8 cellular contexts compared by ENCODE assay signal in the genomic region with DNA sequence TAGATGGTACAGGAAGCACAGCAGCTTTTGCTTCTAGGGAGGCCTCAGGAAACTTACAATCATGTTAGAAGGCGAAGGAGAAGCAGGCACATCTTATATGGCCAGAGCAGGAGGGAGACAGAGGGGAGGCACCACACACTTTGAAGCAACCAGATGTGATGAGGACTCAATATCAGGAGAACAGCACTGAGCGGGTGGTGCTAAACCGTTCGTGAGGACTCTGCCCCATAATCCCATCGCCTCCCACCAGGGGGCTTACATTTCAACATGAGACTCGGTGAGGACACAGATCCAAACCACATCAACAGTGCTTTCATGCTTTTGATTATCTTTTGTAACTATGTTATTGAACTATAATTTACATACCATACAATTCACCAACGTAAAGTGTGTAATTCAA. TPM values are rescaled to one million over a fixed set of nuclear protein-coding genes. Genes with fewer than 3 reads are reported as not detected.
A peak's percentile ranks its signal among the peaks of the same experiment; 100 is the strongest.
DNase-seq lines count a peak whose midpoint lies in the region; ATAC-seq lines count a peak whose summit lies in the region.

No MANE protein-coding gene starts in this region.

- CTCF ChIA-PET in activated CD4-positive, alpha-beta memory T cell treated with anti-CD3 and anti-CD28 coated beads for 36 hours (lab: Charles Lee) = interaction anchor here (1.1 to 1.4 kb wide), 2 partner anchors 12 to 29 kb away, joined by 3 read pairs; no protein-coding TSS in a partner anchor
- CTCF ChIA-PET in activated CD4-positive, alpha-beta memory T cell treated with anti-CD3 and anti-CD28 coated beads, Interleukin-2, amount 10 ng/mL, durations not matched to agents 7 days and 5 days (lab: Charles Lee) = interaction anchor here (1.5 kb wide), 1 partner anchor 31 kb away, joined by 3 read pairs; no protein-coding TSS in a partner anchor

- peaks cover 7% of the 10 kb centered on the region for H3K4me1 Mint-ChIP-seq in activated CD4-positive, alpha-beta memory T cell treated with anti-CD3 and anti-CD28 coated beads for 36 hours (ENCODE audit: low read depth)
- peaks cover 9% of the 10 kb centered on the region for H3K4me1 Mint-ChIP-seq in activated CD4-positive, alpha-beta memory T cell treated with anti-CD3 and anti-CD28 coated beads, Interleukin-2, amount 10 ng/mL, durations not matched to agents 7 days and 5 days
- peaks cover 5% of the 10 kb centered on the region for H3K4me1 Mint-ChIP-seq in stimulated activated naive CD8-positive, alpha-beta T cell treated with anti-CD3 and anti-CD28 coated beads, Interleukin-15, amount 100 ng/mL, for 72 hours

- H3K36me3 Mint-ChIP-seq in activated CD4-positive, alpha-beta memory T cell treated with anti-CD3 and anti-CD28 coated beads for 36 hours = peaks cover 40% of the 10 kb centered on the region
- H3K36me3 Mint-ChIP-seq in activated CD4-positive, alpha-beta memory T cell treated with anti-CD3 and anti-CD28 coated beads, Interleukin-2, amount 10 ng/mL, durations not matched to agents 7 days and 5 days (ENCODE audit: low read depth) = peaks cover 43% of the 10 kb centered on the region

- POLR2A ChIA-PET in activated CD4-positive, alpha-beta memory T cell treated with anti-CD3 and anti-CD28 coated beads for 36 hours (lab: Charles Lee) = no interaction called here
- POLR2A ChIA-PET in activated CD4-positive, alpha-beta memory T cell treated with anti-CD3 and anti-CD28 coated beads, Interleukin-2, amount 10 ng/mL, durations not matched to agents 7 days and 5 days (lab: Charles Lee) = no interaction called here

- H3K4me3 Mint-ChIP-seq in activated CD4-positive, alpha-beta memory T cell treated with anti-CD3 and anti-CD28 coated beads for 36 hours = no peak overlapping the region
- H3K4me3 Mint-ChIP-seq in activated CD4-positive, alpha-beta memory T cell treated with anti-CD3 and anti-CD28 coated beads, Interleukin-2, amount 10 ng/mL, durations not matched to agents 7 days and 5 days = no peak overlapping the region
- no peak overlapping the region for H3K4me3 Mint-ChIP-seq in stimulated activated naive CD8-positive, alpha-beta T cell treated with anti-CD3 and anti-CD28 coated beads, Interleukin-15, amount 100 ng/mL, for 72 hours

- H3K27me3 Mint-ChIP-seq in activated CD4-positive, alpha-beta memory T cell treated with anti-CD3 and anti-CD28 coated beads for 36 hours = no peaks in the 10 kb centered on the region
- no peaks in the 10 kb centered on the region for H3K27me3 Mint-ChIP-seq in activated CD4-positive, alpha-beta memory T cell treated with anti-CD3 and anti-CD28 coated beads, Interleukin-2, amount 10 ng/mL, durations not matched to agents 7 days and 5 days
- no peaks in the 10 kb centered on the region for H3K27me3 Mint-ChIP-seq in stimulated activated naive CD8-positive, alpha-beta T cell treated with anti-CD3 and anti-CD28 coated beads, Interleukin-15, amount 100 ng/mL, for 72 hours

- intact Hi-C loops in activated CD4-positive, alpha-beta memory T cell treated with anti-CD3 and anti-CD28 coated beads for 36 hours (cut with micrococcal nuclease) = no loop called here

- DNase-seq in activated CD4-positive, alpha-beta memory T cell treated with anti-CD3 and anti-CD28 coated beads for 36 hours = peak; percentile 37
- DNase-seq in activated CD4-positive, alpha-beta memory T cell treated with anti-CD3 and anti-CD28 coated beads, Interleukin-2, amount 10 ng/mL, durations not matched to agents 7 days and 5 days = no peak
- DNase-seq in activated CD4-positive, alpha-beta T cell treated with anti-CD3 and anti-CD28 coated beads, Interleukin-2, amount 50 U/mL, for 1 hour = peak; percentile 49
- DNase-seq in glomerular visceral epithelial cell (ENCODE audit: extremely low spot score) = peak; percentile 41
- peak; percentile 25 to 31 for DNase-seq in stimulated activated naive CD8-positive, alpha-beta T cell treated with anti-CD3 and anti-CD28 coated beads, Interleukin-15, amount 100 ng/mL, for 72 hours
- no peak for DNase-seq in AML-193 (lab: John Stamatoyannopoulos, UW)
- no peak for DNase-seq in NOMO-1 treated with dmso at 0.1 percent for 144 hours (lab: John Stamatoyannopoulos, UW; ENCODE audit: unreplicated experiment)

- H3K9me3 Mint-ChIP-seq in activated CD4-positive, alpha-beta memory T cell treated with anti-CD3 and anti-CD28 coated beads for 36 hours = no peaks in the 10 kb centered on the region
- no peaks in the 10 kb centered on the region for H3K9me3 Mint-ChIP-seq in activated CD4-positive, alpha-beta memory T cell treated with anti-CD3 and anti-CD28 coated beads, Interleukin-2, amount 10 ng/mL, durations not matched to agents 7 days and 5 days
- no peaks in the 10 kb centered on the region for H3K9me3 Mint-ChIP-seq in stimulated activated naive CD8-positive, alpha-beta T cell treated with anti-CD3 and anti-CD28 coated beads, Interleukin-15, amount 100 ng/mL, for 72 hours

- no peak overlapping the region for H3K27ac Mint-ChIP-seq in activated CD4-positive, alpha-beta memory T cell treated with anti-CD3 and anti-CD28 coated beads for 36 hours
- H3K27ac Mint-ChIP-seq in activated CD4-positive, alpha-beta memory T cell treated with anti-CD3 and anti-CD28 coated beads, Interleukin-2, amount 10 ng/mL, durations not matched to agents 7 days and 5 days = no peak overlapping the region
- no peak overlapping the region for H3K27ac Mint-ChIP-seq in stimulated activated naive CD8-positive, alpha-beta T cell treated with anti-CD3 and anti-CD28 coated beads, Interleukin-15, amount 100 ng/mL, for 72 hours

- ATAC-seq in stimulated activated naive CD8-positive, alpha-beta T cell treated with anti-CD3 and anti-CD28 coated beads, Interleukin-15, amount 100 ng/mL, for 72 hours = peak; percentile 70
- no peak for ATAC-seq in HG03378 (IDR thresholded peaks at IDR 0.05; ENCODE audit: unreplicated experiment)

RNA-seq across cellular contexts. Expression of gene TMEM44, which starts 7.6 kb away (rescaled TPM):
- 1 to 10 TPM; 4.0 to 5.8 TPM for total RNA-seq in activated CD4-positive, alpha-beta memory T cell treated with anti-CD3 and anti-CD28 coated beads for 36 hours
- 1 to 10 TPM; 6.2 to 7.1 TPM for total RNA-seq in activated CD4-positive, alpha-beta memory T cell treated with anti-CD3 and anti-CD28 coated beads, Interleukin-2, amount 10 ng/mL, durations not matched to agents 7 days and 5 days

RNA-seq across cellular contexts. Expression of gene LSG1, which starts 31.2 kb away (rescaled TPM):
- total RNA-seq in activated CD4-positive, alpha-beta memory T cell treated with anti-CD3 and anti-CD28 coated beads for 36 hours = 10 to 100 TPM; 34.6 to 35.3 TPM
- total RNA-seq in activated CD4-positive, alpha-beta memory T cell treated with anti-CD3 and anti-CD28 coated beads, Interleukin-2, amount 10 ng/mL, durations not matched to agents 7 days and 5 days = 10 to 100 TPM; 24.7 to 26.5 TPM

RNA-seq across cellular contexts. Expression of gene FAM43A, which starts 44.9 kb away (rescaled TPM):
- 1 to 10 TPM; 7.4 to 8.5 TPM for total RNA-seq in activated CD4-positive, alpha-beta memory T cell treated with anti-CD3 and anti-CD28 coated beads for 36 hours
- total RNA-seq in activated CD4-positive, alpha-beta memory T cell treated with anti-CD3 and anti-CD28 coated beads, Interleukin-2, amount 10 ng/mL, durations not matched to agents 7 days and 5 days = 1 to 10 TPM; 4.3 TPM

Comparison
In these comparisons a context has a peak if more than half of its experiments do, and no peak if none do; other contexts are left out.
1. DNase-seq: peak in activated CD4-positive, alpha-beta memory T cell treated with anti-CD3 and anti-CD28 coated beads for 36 hours (single experiment), activated CD4-positive, alpha-beta T cell treated with anti-CD3 and anti-CD28 coated beads, Interleukin-2, amount 50 U/mL, for 1 hour (single experiment), glomerular visceral epithelial cell (single experiment) and stimulated activated naive CD8-positive, alpha-beta T cell treated with anti-CD3 and anti-CD28 coated beads, Interleukin-15, amount 100 ng/mL, for 72 hours (2 of 2); none in activated CD4-positive, alpha-beta memory T cell treated with anti-CD3 and anti-CD28 coated beads, Interleukin-2, amount 10 ng/mL, durations not matched to agents 7 days and 5 days (single experiment), AML-193 (0 of 2) and NOMO-1 treated with dmso at 0.1 percent for 144 hours (single experiment).